In the genomic region with DNA sequence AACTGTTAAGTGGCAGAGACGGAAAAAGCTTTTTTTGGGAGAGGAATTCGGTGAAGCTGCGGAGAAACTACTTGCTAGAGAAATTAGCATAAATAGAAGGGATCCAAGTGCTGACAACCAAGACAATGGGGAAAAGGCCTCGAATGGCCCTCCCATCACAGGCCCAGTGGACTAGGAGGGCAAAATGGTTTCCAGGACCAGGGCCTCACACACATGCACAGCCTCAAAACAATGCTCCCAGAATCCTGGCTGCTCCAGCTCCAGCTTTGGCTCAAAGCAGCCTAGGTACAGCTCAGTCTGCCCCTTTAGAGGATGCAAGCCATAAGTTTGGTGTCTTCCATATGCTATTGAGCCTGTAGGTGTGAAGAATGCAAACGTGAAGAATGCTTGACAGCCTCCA, we compare ENCODE assay signal across 1 cellular context.
TF ChIP-seq lines count a peak whose summit lies in the region.

No MANE protein-coding gene starts in this region.

TF ChIP-seq in HEK293, 187 proteins besides CTCF, POLR2A, EP300 and RAD21 (continued from another document):
- TF ChIP-seq, protein P1, sequence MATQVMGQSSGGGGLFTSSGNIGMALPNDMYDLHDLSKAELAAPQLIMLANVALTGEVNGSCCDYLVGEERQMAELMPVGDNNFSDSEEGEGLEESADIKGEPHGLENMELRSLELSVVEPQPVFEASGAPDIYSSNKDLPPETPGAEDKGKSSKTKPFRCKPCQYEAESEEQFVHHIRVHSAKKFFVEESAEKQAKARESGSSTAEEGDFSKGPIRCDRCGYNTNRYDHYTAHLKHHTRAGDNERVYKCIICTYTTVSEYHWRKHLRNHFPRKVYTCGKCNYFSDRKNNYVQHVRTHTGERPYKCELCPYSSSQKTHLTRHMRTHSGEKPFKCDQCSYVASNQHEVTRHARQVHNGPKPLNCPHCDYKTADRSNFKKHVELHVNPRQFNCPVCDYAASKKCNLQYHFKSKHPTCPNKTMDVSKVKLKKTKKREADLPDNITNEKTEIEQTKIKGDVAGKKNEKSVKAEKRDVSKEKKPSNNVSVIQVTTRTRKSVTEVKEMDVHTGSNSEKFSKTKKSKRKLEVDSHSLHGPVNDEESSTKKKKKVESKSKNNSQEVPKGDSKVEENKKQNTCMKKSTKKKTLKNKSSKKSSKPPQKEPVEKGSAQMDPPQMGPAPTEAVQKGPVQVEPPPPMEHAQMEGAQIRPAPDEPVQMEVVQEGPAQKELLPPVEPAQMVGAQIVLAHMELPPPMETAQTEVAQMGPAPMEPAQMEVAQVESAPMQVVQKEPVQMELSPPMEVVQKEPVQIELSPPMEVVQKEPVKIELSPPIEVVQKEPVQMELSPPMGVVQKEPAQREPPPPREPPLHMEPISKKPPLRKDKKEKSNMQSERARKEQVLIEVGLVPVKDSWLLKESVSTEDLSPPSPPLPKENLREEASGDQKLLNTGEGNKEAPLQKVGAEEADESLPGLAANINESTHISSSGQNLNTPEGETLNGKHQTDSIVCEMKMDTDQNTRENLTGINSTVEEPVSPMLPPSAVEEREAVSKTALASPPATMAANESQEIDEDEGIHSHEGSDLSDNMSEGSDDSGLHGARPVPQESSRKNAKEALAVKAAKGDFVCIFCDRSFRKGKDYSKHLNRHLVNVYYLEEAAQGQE (tag by site-specific recombination; IDR thresholded peaks at IDR 0.05) = no peak
- TF ChIP-seq GLI2 (tag by site-specific recombination; IDR thresholded peaks at IDR 0.05; ENCODE audit: borderline replicate concordance, low read depth) (no peak), ZNF585B (tag by site-specific recombination; IDR thresholded peaks at IDR 0.05) (peak; percentile 78), ZNF423 (tag by site-specific recombination; IDR thresholded peaks at IDR 0.05) (no peak), SETDB1 (IDR thresholded peaks at IDR 0.05; ENCODE audit: insufficient read length, low read length) (peak; percentile 76), ZNF366 (tag by site-specific recombination; conservative IDR thresholded peaks at IDR 0.05) (no peak)
